Comparison of ENCODE assay signal across 6 cellular contexts in genomic region chr10:56109454-56109853, GRCh38.
"Had no signal": no experiment of that assay in that cellular context is flagged by ENCODE, and none has a peak within 500 bp of the region (broad histone marks: within the 10 kb centered on the region; RNA-seq: fewer than 3 reads in every experiment).

No MANE protein-coding gene starts in this region.

- DNase-seq: H9, HCEC 1CT had no signal

- H3K4me3 ChIP-seq: GM23338 had no signal

- FAIRE-seq: H1, H54, HTR-8/SVneo had no signal
